Comparison of ENCODE assay signal across 21 cellular contexts in genomic region chr16:77897831-77898540, GRCh38.
"Had no signal": no experiment of that assay in that cellular context is flagged by ENCODE, and none has a peak within 500 bp of the region (broad histone marks: within the 10 kb centered on the region; RNA-seq: fewer than 3 reads in every experiment).

No MANE protein-coding gene starts in this region.

- H3K4me3 ChIP-seq: ascending aorta, esophagus squamous epithelium, gastrocnemius medialis, left ventricle myocardium inferior, mucosa of descending colon, pancreas, right lobe of liver, thoracic aorta had no signal

- H3K36me3 Mint-ChIP-seq: activated naive CD4-positive, alpha-beta T cell treated with anti-CD3 and anti-CD28 coated beads, Interleukin-2, amount 10 ng/mL, durations not matched to agents 7 days and 5 days; naive thymus-derived CD4-positive, alpha-beta T cell; stimulated activated memory B cell treated with anti-CD40 and anti-IgM and Interleukin-4, amounts not matched to agents 10 μg/mL and 1 μg/mL and 100 μg/mL, for 72 hours had no signal

- H3K27ac ChIP-seq: ascending aorta, gastrocnemius medialis, left ventricle myocardium inferior, pancreas, right lobe of liver, thoracic aorta had no signal

- H3K36me3 ChIP-seq: ascending aorta, esophagus squamous epithelium, gastrocnemius medialis, left ventricle myocardium inferior, pancreas, right lobe of liver, thoracic aorta had no signal

- H3K27ac Mint-ChIP-seq: activated B cell treated with CpG ODN at 0.5 μM for 24 hours; activated CD4-positive, alpha-beta T cell treated with anti-CD3 and anti-CD28 coated beads, Interleukin-2, amount 10 ng/mL, durations not matched to agents 24 days and 14 days; activated CD8-positive, alpha-beta T cell treated with anti-CD3 and anti-CD28 coated beads for 36 hours; activated naive CD4-positive, alpha-beta T cell treated with anti-CD3 and anti-CD28 coated beads, Interleukin-2, amount 10 ng/mL, durations not matched to agents 7 days and 5 days; naive thymus-derived CD4-positive, alpha-beta T cell; stimulated activated memory B cell treated with anti-CD40 and anti-IgM and Interleukin-4, amounts not matched to agents 10 μg/mL and 1 μg/mL and 100 μg/mL, for 72 hours; T-helper 2 cell treated with Interferon-gamma antibody and Interleukin-4, amounts not matched to agents 5 μg/mL and 100 μg/mL, for 36 hours had no signal

- H3K4me1 ChIP-seq: gastrocnemius medialis, pancreas had no signal

- DNase-seq: activated B cell treated with CpG ODN at 0.5 μM for 24 hours; activated CD4-positive, alpha-beta T cell treated with anti-CD3 and anti-CD28 coated beads, Interleukin-2, amount 10 ng/mL, durations not matched to agents 24 days and 14 days; activated CD8-positive, alpha-beta T cell treated with anti-CD3 and anti-CD28 coated beads for 36 hours; activated naive CD4-positive, alpha-beta T cell treated with anti-CD3 and anti-CD28 coated beads, Interleukin-2, amount 10 ng/mL, durations not matched to agents 7 days and 5 days; activated T-cell treated with anti-CD3 and anti-CD28 coated beads, Interleukin-2, amount 50 U/mL, for 4 hours; cerebellar nuclear complex; effector memory CD4-positive, alpha-beta T cell; esophagus squamous epithelium; gastrocnemius medialis; left ventricle myocardium inferior; mammary epithelial cell; mucosa of descending colon; naive thymus-derived CD4-positive, alpha-beta T cell; right lobe of liver; small intestine; stimulated activated CD4-positive, alpha-beta T cell treated with anti-CD3 and anti-CD28 coated beads, Interleukin-4, amount 100 ng/mL, for 24 hours had no signal

- H3K9me3 ChIP-seq: ascending aorta, esophagus squamous epithelium, gastrocnemius medialis, left ventricle myocardium inferior, mucosa of descending colon, pancreas, right lobe of liver, thoracic aorta had no signal

- H3K27me3 ChIP-seq: ascending aorta, esophagus squamous epithelium, gastrocnemius medialis, pancreas, right lobe of liver had no signal

- H3K9me3 Mint-ChIP-seq: activated B cell treated with CpG ODN at 0.5 μM for 24 hours; activated CD4-positive, alpha-beta T cell treated with anti-CD3 and anti-CD28 coated beads, Interleukin-2, amount 10 ng/mL, durations not matched to agents 24 days and 14 days; activated CD8-positive, alpha-beta T cell treated with anti-CD3 and anti-CD28 coated beads for 36 hours; activated naive CD4-positive, alpha-beta T cell treated with anti-CD3 and anti-CD28 coated beads, Interleukin-2, amount 10 ng/mL, durations not matched to agents 7 days and 5 days; activated T-cell treated with anti-CD3 and anti-CD28 coated beads, Interleukin-2, amount 50 U/mL, for 4 hours; T-helper 2 cell treated with Interferon-gamma antibody and Interleukin-4, amounts not matched to agents 5 μg/mL and 100 μg/mL, for 36 hours had no signal

- ATAC-seq: activated CD8-positive, alpha-beta T cell treated with anti-CD3 and anti-CD28 coated beads for 36 hours; activated T-cell treated with anti-CD3 and anti-CD28 coated beads, Interleukin-2, amount 50 U/mL, for 4 hours; gastrocnemius medialis; naive thymus-derived CD4-positive, alpha-beta T cell; stimulated activated memory B cell treated with anti-CD40 and anti-IgM and Interleukin-4, amounts not matched to agents 10 μg/mL and 1 μg/mL and 100 μg/mL, for 72 hours had no signal
